In genomic region chr11:131109256-131109655, GRCh38 we compare ENCODE assay signal across 21 cellular contexts.
DNase-seq lines count a peak whose midpoint lies in the region; TF ChIP-seq lines count a peak whose summit lies in the region.
"Had no signal": no experiment of that assay in that cellular context is flagged by ENCODE, and none has a peak within 500 bp of the region (broad histone marks: within the 10 kb centered on the region; RNA-seq: fewer than 3 reads in every experiment).

No MANE protein-coding gene starts in this region.

- H3K4me3 ChIP-seq in fibroblast of pulmonary artery (replicated peaks; ENCODE audit: low read depth, low read length) (no peak overlapping the region), skeletal muscle satellite cell (ENCODE audit: low read length) (no peak overlapping the region)
- H3K4me3 ChIP-seq in CD8-positive, alpha-beta memory T cell (ENCODE audit: low read length) = no peak overlapping the region
- H3K4me3 ChIP-seq: BLaER1 treated with 17β-estradiol and CSF1 and Interleukin-3, amounts not matched to agents 10 nM and 100 nM; body of pancreas; lower lobe of right lung had no signal

- CTCF ChIA-PET in RWPE1 (lab: Yijun Ruan, JAX) = no interaction called here
- CTCF ChIA-PET in CD8-positive, alpha-beta memory T cell (lab: Charles Lee) = no interaction called here

- no peaks in the 10 kb centered on the region for H3K36me3 Mint-ChIP-seq in CD8-positive, alpha-beta memory T cell
- no peaks in the 10 kb centered on the region for H3K36me3 Mint-ChIP-seq in immature natural killer cell
- H3K36me3 Mint-ChIP-seq: activated naive CD4-positive, alpha-beta T cell treated with anti-CD3 and anti-CD28 coated beads, Interleukin-2, amount 50 U/mL, for 24 hours; natural killer cell had no signal

- peaks cover 16% of the 10 kb centered on the region for H3K4me1 ChIP-seq in skeletal muscle satellite cell (ENCODE audit: control insufficient read depth, insufficient read depth, low read length)
- no peaks in the 10 kb centered on the region for H3K4me1 ChIP-seq in CD8-positive, alpha-beta memory T cell (ENCODE audit: insufficient read depth, low read length)
- H3K4me1 ChIP-seq: BLaER1 treated with 17β-estradiol and CSF1 and Interleukin-3, amounts not matched to agents 10 nM and 100 nM; body of pancreas; lower lobe of right lung had no signal

- peak; percentile 81 for DNase-seq in ELR (ENCODE audit: low read depth)
- DNase-seq in RWPE1 (ENCODE audit: low spot score) = peak; percentile 7
- peak; percentile 1 for DNase-seq in fibroblast of pulmonary artery (ENCODE audit: low read depth)
- no peak for DNase-seq in NCI-H345 treated with DMSO at 0.1 percent for 48 hours (lab: John Stamatoyannopoulos, UW; ENCODE audit: unreplicated experiment)
- DNase-seq in CD8-positive, alpha-beta memory T cell = no peak
- no peak for DNase-seq in immature natural killer cell
- DNase-seq: activated CD4-positive, alpha-beta memory T cell treated with anti-CD3 and anti-CD28 coated beads, Interleukin-2, amount 10 ng/mL, durations not matched to agents 7 days and 5 days; activated T-cell treated with anti-CD3 and anti-CD28 coated beads, Interleukin-2, amount 50 U/mL, for 4 hours; body of pancreas; lower lobe of right lung; natural killer cell; NCI-H187 treated with DMSO at 0.1 percent for 48 hours; NCI-H446 treated with DMSO at 0.1 percent for 48 hours; SHP77; stimulated activated CD4-positive, alpha-beta T cell treated with anti-CD3 and anti-CD28 coated beads, Interleukin-4, amount 100 ng/mL, for 4 hours; T-helper 17 cell had no signal

- no peaks in the 10 kb centered on the region for H3K27me3 ChIP-seq in skeletal muscle satellite cell (ENCODE audit: control insufficient read depth, insufficient read depth, low read length)
- no peaks in the 10 kb centered on the region for H3K27me3 ChIP-seq in CD8-positive, alpha-beta memory T cell (ENCODE audit: insufficient read depth, low read length, poor library complexity, severe bottlenecking)
- H3K27me3 ChIP-seq: BLaER1 treated with 17β-estradiol and CSF1 and Interleukin-3, amounts not matched to agents 10 nM and 100 nM; body of pancreas had no signal

- no peak overlapping the region for H3K27ac ChIP-seq in RWPE1
- no peak overlapping the region for H3K27ac ChIP-seq in CD8-positive, alpha-beta memory T cell (ENCODE audit: low read depth, low read length)
- H3K27ac ChIP-seq: BLaER1 treated with 17β-estradiol and CSF1 and Interleukin-3, amounts not matched to agents 10 nM and 100 nM; body of pancreas; lower lobe of right lung; parathyroid adenoma had no signal

- TF ChIP-seq CTCF in RWPE1 (conservative IDR thresholded peaks at IDR 0.05; ENCODE audit: low read depth) (no peak), fibroblast of pulmonary artery (IDR thresholded peaks at IDR 0.05; ENCODE audit: low read length, missing control alignments) (no peak)

- POLR2A ChIA-PET in RWPE1 (lab: Yijun Ruan, JAX; ENCODE audit: low non-redundant PET) = no interaction called here
- POLR2A ChIA-PET in CD8-positive, alpha-beta memory T cell (lab: Charles Lee) = no interaction called here

- H3K27ac Mint-ChIP-seq in CD8-positive, alpha-beta memory T cell = no peak overlapping the region
- no peak overlapping the region for H3K27ac Mint-ChIP-seq in immature natural killer cell
- H3K27ac Mint-ChIP-seq: activated CD4-positive, alpha-beta memory T cell treated with anti-CD3 and anti-CD28 coated beads, Interleukin-2, amount 10 ng/mL, durations not matched to agents 7 days and 5 days; activated naive CD4-positive, alpha-beta T cell treated with anti-CD3 and anti-CD28 coated beads, Interleukin-2, amount 50 U/mL, for 24 hours; natural killer cell; T-helper 17 cell; WTC11 had no signal

- H3K9me3 Mint-ChIP-seq in CD8-positive, alpha-beta memory T cell = peaks cover 0 to 6% (median 0%) of the 10 kb centered on the region in 5 donors
- peaks cover 0 to 13% (median 0%) of the 10 kb centered on the region in 6 donors for H3K9me3 Mint-ChIP-seq in immature natural killer cell
- H3K9me3 Mint-ChIP-seq: activated T-cell treated with anti-CD3 and anti-CD28 coated beads, Interleukin-2, amount 50 U/mL, for 4 hours had no signal

- no peaks in the 10 kb centered on the region for H3K9me3 ChIP-seq in skeletal muscle satellite cell (replicated peaks; ENCODE audit: low read length)
- no peaks in the 10 kb centered on the region for H3K9me3 ChIP-seq in CD8-positive, alpha-beta memory T cell (ENCODE audit: low read length)
- H3K9me3 ChIP-seq: body of pancreas, lower lobe of right lung had no signal

- no peak overlapping the region for H3K9ac ChIP-seq in skeletal muscle satellite cell (ENCODE audit: low read depth, low read length)
- H3K9ac ChIP-seq: BLaER1 treated with 17β-estradiol and CSF1 and Interleukin-3, amounts not matched to agents 10 nM and 100 nM; parathyroid adenoma had no signal

- peaks cover 0 to 4% of the 10 kb centered on the region in 2 donors for H3K27me3 Mint-ChIP-seq in CD8-positive, alpha-beta memory T cell
- peaks cover 0 to 5% (median 1%) of the 10 kb centered on the region in 3 donors for H3K27me3 Mint-ChIP-seq in immature natural killer cell (ENCODE audit: low read depth in 3 of 3)
- H3K27me3 Mint-ChIP-seq: activated CD4-positive, alpha-beta memory T cell treated with anti-CD3 and anti-CD28 coated beads, Interleukin-2, amount 10 ng/mL, durations not matched to agents 7 days and 5 days had no signal

- peak overlapping the region; percentile 4 for H3K4me2 ChIP-seq in skeletal muscle satellite cell (ENCODE audit: low read length)
- H3K4me2 ChIP-seq: BLaER1 treated with 17β-estradiol and CSF1 and Interleukin-3, amounts not matched to agents 10 nM and 100 nM had no signal

- H3K4me1 Mint-ChIP-seq in CD8-positive, alpha-beta memory T cell = no peaks in the 10 kb centered on the region
- H3K4me1 Mint-ChIP-seq in immature natural killer cell = no peaks in the 10 kb centered on the region
- H3K4me1 Mint-ChIP-seq: activated CD4-positive, alpha-beta memory T cell treated with anti-CD3 and anti-CD28 coated beads, Interleukin-2, amount 10 ng/mL, durations not matched to agents 7 days and 5 days; activated naive CD4-positive, alpha-beta T cell treated with anti-CD3 and anti-CD28 coated beads, Interleukin-2, amount 50 U/mL, for 24 hours; natural killer cell; T-helper 17 cell had no signal

- no peak overlapping the region for H3K4me3 Mint-ChIP-seq in CD8-positive, alpha-beta memory T cell
- H3K4me3 Mint-ChIP-seq in immature natural killer cell = no peak overlapping the region
- H3K4me3 Mint-ChIP-seq: activated CD4-positive, alpha-beta memory T cell treated with anti-CD3 and anti-CD28 coated beads, Interleukin-2, amount 10 ng/mL, durations not matched to agents 7 days and 5 days; activated naive CD4-positive, alpha-beta T cell treated with anti-CD3 and anti-CD28 coated beads, Interleukin-2, amount 50 U/mL, for 24 hours; activated T-cell treated with anti-CD3 and anti-CD28 coated beads, Interleukin-2, amount 50 U/mL, for 4 hours; natural killer cell; T-helper 17 cell; WTC11 had no signal

- H3K36me3 ChIP-seq in skeletal muscle satellite cell (ENCODE audit: insufficient read depth, low read length) = no peaks in the 10 kb centered on the region
- H3K36me3 ChIP-seq in CD8-positive, alpha-beta memory T cell (ENCODE audit: insufficient read depth, low read length) = no peaks in the 10 kb centered on the region
- H3K36me3 ChIP-seq: BLaER1 treated with 17β-estradiol and CSF1 and Interleukin-3, amounts not matched to agents 10 nM and 100 nM; lower lobe of right lung had no signal

Comparison
In these comparisons a context has a peak if more than half of its experiments do, and no peak if none do; other contexts are left out.
1. DNase-seq: peak in ELR (single experiment), RWPE1 (single experiment) and fibroblast of pulmonary artery (single experiment); none in NCI-H345 treated with DMSO at 0.1 percent for 48 hours (single experiment), CD8-positive, alpha-beta memory T cell (0 of 5) and immature natural killer cell (0 of 3).